In the genomic region with DNA sequence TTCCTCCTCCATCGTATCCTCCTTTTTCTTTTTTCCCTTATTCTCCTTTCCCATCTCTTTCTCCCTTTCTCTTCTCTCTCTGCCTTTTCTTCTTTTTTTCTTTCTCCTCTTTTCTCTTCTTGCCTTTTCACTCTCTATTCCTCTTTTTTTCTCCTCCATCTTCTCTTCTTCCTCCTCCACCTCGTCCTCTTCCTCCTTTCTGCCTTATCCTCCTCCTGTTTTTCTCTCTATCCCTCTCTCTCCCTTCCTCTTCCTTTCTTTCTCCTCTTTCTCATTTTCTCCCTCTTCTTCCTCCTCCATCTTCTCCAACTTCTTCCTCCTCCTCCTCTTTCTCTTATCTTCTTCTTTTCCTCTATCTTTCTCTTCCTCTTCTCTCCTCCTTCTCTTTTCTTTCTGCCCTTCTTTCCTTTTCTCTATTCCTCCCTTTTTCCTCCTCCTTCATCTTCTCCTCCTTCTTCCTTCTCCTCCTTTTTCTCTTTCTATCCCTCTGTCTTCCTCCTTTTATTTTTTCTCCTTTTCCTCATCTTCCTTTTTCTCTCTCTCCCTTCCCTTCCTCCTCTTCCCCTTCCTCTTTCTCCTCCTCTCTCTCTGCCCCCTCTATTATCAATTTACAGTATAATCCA, we compare ENCODE assay signal across 1 cellular context.
TF ChIP-seq lines count a peak whose summit lies in the region.

No MANE protein-coding gene starts in this region.

TF ChIP-seq in WTC11, 78 proteins besides CTCF, POLR2A, EP300 and RAD21 (continued from another document):
- TF ChIP-seq, protein P1, sequence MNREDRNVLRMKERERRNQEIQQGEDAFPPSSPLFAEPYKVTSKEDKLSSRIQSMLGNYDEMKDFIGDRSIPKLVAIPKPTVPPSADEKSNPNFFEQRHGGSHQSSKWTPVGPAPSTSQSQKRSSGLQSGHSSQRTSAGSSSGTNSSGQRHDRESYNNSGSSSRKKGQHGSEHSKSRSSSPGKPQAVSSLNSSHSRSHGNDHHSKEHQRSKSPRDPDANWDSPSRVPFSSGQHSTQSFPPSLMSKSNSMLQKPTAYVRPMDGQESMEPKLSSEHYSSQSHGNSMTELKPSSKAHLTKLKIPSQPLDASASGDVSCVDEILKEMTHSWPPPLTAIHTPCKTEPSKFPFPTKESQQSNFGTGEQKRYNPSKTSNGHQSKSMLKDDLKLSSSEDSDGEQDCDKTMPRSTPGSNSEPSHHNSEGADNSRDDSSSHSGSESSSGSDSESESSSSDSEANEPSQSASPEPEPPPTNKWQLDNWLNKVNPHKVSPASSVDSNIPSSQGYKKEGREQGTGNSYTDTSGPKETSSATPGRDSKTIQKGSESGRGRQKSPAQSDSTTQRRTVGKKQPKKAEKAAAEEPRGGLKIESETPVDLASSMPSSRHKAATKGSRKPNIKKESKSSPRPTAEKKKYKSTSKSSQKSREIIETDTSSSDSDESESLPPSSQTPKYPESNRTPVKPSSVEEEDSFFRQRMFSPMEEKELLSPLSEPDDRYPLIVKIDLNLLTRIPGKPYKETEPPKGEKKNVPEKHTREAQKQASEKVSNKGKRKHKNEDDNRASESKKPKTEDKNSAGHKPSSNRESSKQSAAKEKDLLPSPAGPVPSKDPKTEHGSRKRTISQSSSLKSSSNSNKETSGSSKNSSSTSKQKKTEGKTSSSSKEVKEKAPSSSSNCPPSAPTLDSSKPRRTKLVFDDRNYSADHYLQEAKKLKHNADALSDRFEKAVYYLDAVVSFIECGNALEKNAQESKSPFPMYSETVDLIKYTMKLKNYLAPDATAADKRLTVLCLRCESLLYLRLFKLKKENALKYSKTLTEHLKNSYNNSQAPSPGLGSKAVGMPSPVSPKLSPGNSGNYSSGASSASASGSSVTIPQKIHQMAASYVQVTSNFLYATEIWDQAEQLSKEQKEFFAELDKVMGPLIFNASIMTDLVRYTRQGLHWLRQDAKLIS (CRISPR knock-in tag; IDR thresholded peaks at IDR 0.05; ENCODE audit: borderline replicate concordance), result no peak
- no peak for TF ChIP-seq NR1H2 (CRISPR knock-in tag; IDR thresholded peaks at IDR 0.05)
- TF ChIP-seq NFYB (CRISPR knock-in tag; conservative IDR thresholded peaks at IDR 0.05; ENCODE audit: low read depth), result no peak
